10 cellular contexts compared by ENCODE assay signal in the genomic region with DNA sequence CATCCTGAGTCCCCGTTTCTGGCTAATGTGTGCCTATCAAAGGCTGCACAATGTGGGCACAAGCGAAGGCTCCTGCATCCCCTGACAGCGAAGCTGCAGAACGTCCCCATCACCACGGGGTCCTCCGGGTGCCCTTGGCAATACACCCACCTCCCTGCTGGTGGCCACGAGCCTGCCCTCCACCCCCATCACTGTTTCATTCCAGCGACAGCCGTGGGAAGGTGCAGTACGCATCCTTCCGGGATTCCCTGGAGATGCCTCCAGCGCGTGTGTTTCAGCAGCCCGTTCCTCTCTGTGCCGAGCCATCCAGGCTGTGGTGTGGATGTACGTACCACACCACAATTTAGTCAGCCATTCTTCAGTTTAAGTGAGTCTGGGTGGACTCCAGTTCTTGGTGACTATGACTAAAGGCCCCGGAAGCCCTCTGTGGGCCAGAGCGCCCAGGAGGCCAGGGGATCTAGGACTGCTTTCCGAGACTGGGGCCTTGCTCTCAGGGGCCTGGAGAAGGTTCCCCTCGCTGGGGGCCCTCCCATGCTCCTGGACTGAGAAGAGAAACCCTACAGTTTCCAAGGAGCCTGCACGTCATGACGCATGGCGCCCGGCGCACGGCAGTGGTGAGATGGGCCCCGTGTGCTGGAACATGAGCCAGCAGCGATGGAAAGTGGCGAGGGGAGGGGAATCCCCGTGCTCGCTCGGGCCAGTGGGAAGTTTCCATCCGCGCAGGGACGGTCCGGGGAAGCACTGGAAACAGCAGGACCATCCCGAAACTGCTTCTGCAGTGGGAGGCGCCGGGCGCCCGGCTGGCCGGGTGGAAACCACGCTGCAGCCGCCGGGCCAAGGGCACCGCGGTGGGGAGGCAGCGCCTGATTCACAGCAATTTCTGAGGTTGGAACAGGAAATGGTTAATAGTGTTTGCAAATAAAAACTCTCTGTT. TPM values are rescaled to one million over a fixed set of nuclear protein-coding genes. Genes with fewer than 3 reads are reported as not detected.
DNase-seq lines count a peak whose midpoint lies in the region; ATAC-seq and TF ChIP-seq lines count a peak whose summit lies in the region.
"Had no signal": no experiment of that assay in that cellular context is flagged by ENCODE, and none has a peak within 500 bp of the region (broad histone marks: within the 10 kb centered on the region; RNA-seq: fewer than 3 reads in every experiment).

No MANE protein-coding gene starts in this region.

- H3K36me3 ChIP-seq in breast epithelium, result no peaks in the 10 kb centered on the region

- peak overlapping the region in 1 of 59 donors; percentile 19 for H3K4me3 ChIP-seq in dorsolateral prefrontal cortex
- H3K4me3 ChIP-seq in breast epithelium, result no peak overlapping the region
- H3K4me3 ChIP-seq: body of pancreas had no signal

- H3K9me3 ChIP-seq in breast epithelium, result no peaks in the 10 kb centered on the region
- H3K9me3 ChIP-seq: body of pancreas had no signal

- no peak overlapping the region for H3K27ac ChIP-seq in dorsolateral prefrontal cortex
- H3K27ac ChIP-seq in breast epithelium, result no peak overlapping the region
- H3K27ac ChIP-seq: body of pancreas had no signal

- peak; percentile 29 for ATAC-seq in GM18909 (IDR thresholded peaks at IDR 0.05; ENCODE audit: poor library complexity, unreplicated experiment)
- ATAC-seq: body of pancreas had no signal

- intact Hi-C loops in dorsolateral prefrontal cortex (cut with DNase I) (no loop called here), breast epithelium (cut with DNase I; ENCODE audit: low total_unique reads) (no loop called here)

- no peak for TF ChIP-seq POLR2A in breast epithelium (IDR thresholded peaks at IDR 0.05)

- H3K4me1 ChIP-seq in breast epithelium, result no peaks in the 10 kb centered on the region

- peaks cover 0 to 59% (median 20%) of the 10 kb centered on the region in 45 donors for H3K27me3 ChIP-seq in dorsolateral prefrontal cortex
- peaks cover 0 to 61% of the 10 kb centered on the region in 2 donors for H3K27me3 ChIP-seq in breast epithelium

- peak; percentile 41 for DNase-seq in activated CD4-positive, alpha-beta T cell treated with anti-CD3 and anti-CD28 coated beads for 1 hour
- DNase-seq in fibroblast of gingiva (ENCODE audit: low read depth) (peak; percentile 12), NCI-H128 (lab: John Stamatoyannopoulos, UW; ENCODE audit: unreplicated experiment) (no peak), dorsolateral prefrontal cortex (no peak), breast epithelium (ENCODE audit: low spot score in 2 of 2) (no peak), mesenteric fat pad (ENCODE audit: low spot score) (no peak)
- DNase-seq in stimulated activated CD4-positive, alpha-beta T cell treated with anti-CD3 and anti-CD28 coated beads, TNF-alpha, amount 100 ng/mL, for 4 hours (ENCODE audit: low read depth in 3 of 3), result peak; percentile 30 to 56 (median 40)
- DNase-seq: body of pancreas, NCI-H2029 had no signal

- TF ChIP-seq CTCF in dorsolateral prefrontal cortex (IDR thresholded peaks at IDR 0.05 in 54 of 56, conservative IDR thresholded peaks at IDR 0.05 in 2 of 56; ENCODE audit: low read depth in 1 of 56, partially characterized antibody in 56 of 56), result no peak
- no peak for TF ChIP-seq CTCF in breast epithelium (IDR thresholded peaks at IDR 0.05)

RNA-seq across cellular contexts. Expression of gene PDCD1, which starts 4.6 kb away (rescaled TPM):
- under 1 TPM in 5 of 120 experiments, not detected in 115; 0.24 to 0.59 (median 0.50) TPM for total RNA-seq in dorsolateral prefrontal cortex
- total RNA-seq in breast epithelium, result under 1 TPM; 0.16 to 0.88 (median 0.33) TPM
- 0.42 TPM for total RNA-seq in mesenteric fat pad

RNA-seq across cellular contexts. Expression of gene RTP5, which starts 6.2 kb away (rescaled TPM):
- total RNA-seq in dorsolateral prefrontal cortex (10 to 100 TPM in 54 of 120 experiments, 1 to 10 TPM in 66; 3.2 to 24.1 (median 9.7) TPM), breast epithelium (under 1 TPM in 1 of 3 donors, not detected in 2; 0.15 TPM), mesenteric fat pad (not detected)
- total RNA-seq: body of pancreas had no signal

RNA-seq across cellular contexts. Expression of gene NEU4, which starts 54.3 kb away (rescaled TPM):
- 10 to 100 TPM in 67 of 120 experiments, 1 to 10 TPM in 53; 3.6 to 22.1 (median 10.4) TPM for total RNA-seq in dorsolateral prefrontal cortex
- total RNA-seq in breast epithelium, result 1 to 10 TPM in 1 of 3 donors, under 1 TPM in 2; 0.33 to 3.0 (median 0.44) TPM
- 1.1 TPM for total RNA-seq in mesenteric fat pad
- total RNA-seq: body of pancreas had no signal

Comparison
In these comparisons a context has a peak if more than half of its experiments do, and no peak if none do; other contexts are left out.
1. DNase-seq: peak in activated CD4-positive, alpha-beta T cell treated with anti-CD3 and anti-CD28 coated beads for 1 hour (single experiment), fibroblast of gingiva (single experiment) and stimulated activated CD4-positive, alpha-beta T cell treated with anti-CD3 and anti-CD28 coated beads, TNF-alpha, amount 100 ng/mL, for 4 hours (3 of 3); none in NCI-H128 (single experiment), dorsolateral prefrontal cortex (0 of 10), breast epithelium (0 of 2) and mesenteric fat pad (single experiment).